ENCODE assay signal across 25 cellular contexts in the genomic region with DNA sequence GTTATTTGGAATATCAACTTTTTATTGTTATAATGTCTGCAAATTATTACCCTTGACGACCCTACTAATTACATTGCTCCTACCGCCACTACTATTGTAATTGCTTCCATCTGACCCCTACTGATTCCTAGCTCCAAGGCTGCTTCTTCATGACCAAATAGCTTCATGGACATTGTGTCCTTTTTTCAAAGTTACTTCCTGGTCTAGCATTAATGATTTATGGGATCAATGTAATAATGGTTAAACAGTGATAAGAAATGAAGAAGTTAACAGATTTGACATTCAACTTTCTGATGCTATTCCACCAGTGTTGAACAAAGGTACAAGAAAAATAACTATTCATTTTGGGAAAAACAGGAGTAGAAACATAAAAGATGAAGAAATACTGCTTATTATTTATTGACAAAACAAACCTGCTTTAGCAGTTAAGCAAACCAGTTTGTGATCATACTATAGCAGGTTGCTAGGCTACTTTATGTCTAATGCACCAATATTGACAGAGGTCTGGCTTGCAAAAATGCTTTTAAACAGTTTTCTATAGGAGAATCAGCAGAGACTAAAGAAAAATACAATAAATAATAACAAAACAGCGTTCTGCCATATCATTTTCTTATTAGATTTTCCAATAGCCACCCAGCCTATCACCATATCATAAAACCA.
"Had no signal": no experiment of that assay in that cellular context is flagged by ENCODE, and none has a peak within 500 bp of the region (broad histone marks: within the 10 kb centered on the region; RNA-seq: fewer than 3 reads in every experiment).

No MANE protein-coding gene starts in this region.

- DNase-seq: activated CD4-positive, alpha-beta T cell treated with anti-CD3 and anti-CD28 coated beads for 4 hours; activated CD4-positive, alpha-beta T cell treated with anti-CD3 and anti-CD28 coated beads, Interleukin-2, amount 50 U/mL, for 4 hours; activated naive CD4-positive, alpha-beta T cell treated with Interleukin-2 at 50 U/mL for 16 hours; activated naive CD8-positive, alpha-beta T cell treated with anti-CD3 and anti-CD28 coated beads for 36 hours; activated T-cell treated with anti-CD3 and anti-CD28 coated beads for 4 hours; activated T-cell treated with anti-CD3 and anti-CD28 coated beads, Interleukin-2, amount 50 U/mL, for 72 hours; adrenal gland; aorta; cerebellar nuclear complex; colonic mucosa; effector memory CD4-positive, alpha-beta T cell; foreskin fibroblast; heart left ventricle; left ventricle myocardium inferior; retina; stimulated activated CD4-positive, alpha-beta T cell treated with anti-CD3 and anti-CD28 coated beads, Interleukin-4, amount 100 ng/mL, for 24 hours; trophoblast cell; uterus had no signal

- H3K36me3 ChIP-seq: adrenal gland, cardiac muscle cell, colonic mucosa, heart left ventricle, left ventricle myocardium inferior, thoracic aorta, uterus had no signal

- ATAC-seq: activated T-cell treated with anti-CD3 and anti-CD28 coated beads, Interleukin-2, amount 50 U/mL, for 72 hours; esophagus mucosa; heart left ventricle; sciatic nerve; stimulated activated effector memory CD8-positive, alpha-beta T cell treated with anti-CD3 and anti-CD28 coated beads, Interleukin-12 subunit alpha, Interleukin-12 subunit beta, amount 100 ng/mL, for 72 hours had no signal

- H3K27ac ChIP-seq: adrenal gland, cardiac muscle cell, colonic mucosa, heart left ventricle, left ventricle myocardium inferior, skin epidermis, thoracic aorta, uterus had no signal

- H3K9me3 ChIP-seq: colonic mucosa, heart left ventricle, left ventricle myocardium inferior, thoracic aorta, uterus had no signal

- H3K4me1 ChIP-seq: colonic mucosa, heart left ventricle, left ventricle myocardium inferior, uterus had no signal

- H3K27me3 ChIP-seq: adrenal gland, cardiac muscle cell, colonic mucosa, heart left ventricle, uterus had no signal

- H3K4me3 ChIP-seq: adrenal gland, cardiac muscle cell, colonic mucosa, heart left ventricle, left ventricle myocardium inferior, lung, skin epidermis, thoracic aorta, uterus had no signal
